ENCODE assay signal across 9 cellular contexts in the genomic region with DNA sequence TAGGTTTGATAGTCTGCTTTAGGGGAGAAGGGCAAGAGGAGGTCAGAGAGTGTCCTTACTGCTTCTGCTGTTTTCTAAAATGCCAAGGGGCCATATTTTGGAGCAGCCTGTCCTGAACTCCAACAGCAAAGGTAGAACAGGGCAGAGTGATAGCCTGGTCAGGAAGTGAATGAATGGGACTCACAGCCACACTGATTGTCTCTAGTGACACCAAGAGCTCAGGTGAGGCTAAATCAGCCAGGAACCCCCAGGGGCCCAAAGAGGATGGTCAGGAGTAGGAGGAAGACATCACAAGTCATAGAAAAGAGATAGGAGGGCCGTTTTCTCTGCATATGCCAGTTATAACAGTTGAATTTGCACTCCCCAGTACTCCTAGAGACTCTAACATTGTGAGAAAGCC.
DNase-seq lines count a peak whose midpoint lies in the region; ATAC-seq, FAIRE-seq and TF ChIP-seq lines count a peak whose summit lies in the region.
"Had no signal": no experiment of that assay in that cellular context is flagged by ENCODE, and none has a peak within 500 bp of the region (broad histone marks: within the 10 kb centered on the region; RNA-seq: fewer than 3 reads in every experiment).

No MANE protein-coding gene starts in this region.

- TF ChIP-seq POLR2A in IMR-90 (IDR thresholded peaks at IDR 0.05; ENCODE audit: low read depth, low read length) (no peak), gastroesophageal sphincter (IDR thresholded peaks at IDR 0.05) (no peak)

- peak overlapping the region; percentile 37 for H2AK5ac ChIP-seq in IMR-90 (ENCODE audit: low read depth, low read length)

- no peak overlapping the region for H2BK120ac ChIP-seq in IMR-90 (ENCODE audit: low read depth, low read length)

- H3K79me1 ChIP-seq in IMR-90 (ENCODE audit: low read depth in 1 of 2, low read length in 2 of 2) = no peaks in the 10 kb centered on the region

- H3K9me2 ChIP-seq in GM23248 (ENCODE audit: insufficient read depth) = no peaks in the 10 kb centered on the region

- H4K20me1 ChIP-seq in GM23248 (ENCODE audit: insufficient read depth) (no peaks in the 10 kb centered on the region), IMR-90 (ENCODE audit: insufficient read depth, low read length) (no peaks in the 10 kb centered on the region), keratinocyte (ENCODE audit: control insufficient read depth, extremely low read depth, insufficient read depth, low read length) (no peaks in the 10 kb centered on the region)

- H3K9me3 ChIP-seq in GM23248 (ENCODE audit: low read depth) = no peaks in the 10 kb centered on the region
- no peaks in the 10 kb centered on the region for H3K9me3 ChIP-seq in IMR-90 (ENCODE audit: control insufficient read depth, insufficient read depth, low read length)
- H3K9me3 ChIP-seq in keratinocyte (ENCODE audit: control insufficient read depth, low read depth, low read length) = no peaks in the 10 kb centered on the region
- no peaks in the 10 kb centered on the region for H3K9me3 ChIP-seq in gastroesophageal sphincter

- H3K9ac ChIP-seq in GM23248 = no peak overlapping the region; the same call in 1 of the 2 replicates
- H3K9ac ChIP-seq in IMR-90 (ENCODE audit: low read depth, low read length) = no peak overlapping the region
- H3K9ac ChIP-seq in keratinocyte (ENCODE audit: control insufficient read depth, extremely low read depth, insufficient read depth, low read length) = peak overlapping the region; percentile 50

- H4K91ac ChIP-seq in IMR-90 (ENCODE audit: insufficient read depth, low read depth, low read length) = no peak overlapping the region

- no peak overlapping the region for H2BK5ac ChIP-seq in IMR-90 (ENCODE audit: low read depth, low read length, poor library complexity, severe bottlenecking)

- no peak overlapping the region for H3K56ac ChIP-seq in IMR-90 (ENCODE audit: extremely low read depth, insufficient read depth, low read length)

- H3K9me1 ChIP-seq in IMR-90 (ENCODE audit: insufficient read depth, low read length) (peaks cover 5% of the 10 kb centered on the region; the same call in 1 of the 2 replicates), keratinocyte (ENCODE audit: control insufficient read depth, extremely low read depth, insufficient read depth, low read length) (no peaks in the 10 kb centered on the region)

- H3K36me3 ChIP-seq in GM23248 (ENCODE audit: low read depth) = no peaks in the 10 kb centered on the region
- no peaks in the 10 kb centered on the region for H3K36me3 ChIP-seq in IMR-90 (ENCODE audit: control insufficient read depth, insufficient read depth, low read length)
- no peaks in the 10 kb centered on the region for H3K36me3 ChIP-seq in keratinocyte (ENCODE audit: control insufficient read depth in 2 of 2, extremely low read depth in 1 of 2, insufficient read depth in 2 of 2, low read length in 2 of 2)
- H3K36me3 ChIP-seq in gastroesophageal sphincter = no peaks in the 10 kb centered on the region

- ATAC-seq in GM18861 (IDR thresholded peaks at IDR 0.05; ENCODE audit: unreplicated experiment) (peak; percentile 17), IMR-90 (ENCODE audit: low read depth) (no peak), gastroesophageal sphincter (no peak)

- H3K27me3 ChIP-seq in GM23248 (replicated peaks; ENCODE audit: insufficient read depth) (no peaks in the 10 kb centered on the region), IMR-90 (ENCODE audit: control insufficient read depth, insufficient read depth, low read length) (no peaks in the 10 kb centered on the region), keratinocyte (ENCODE audit: control insufficient read depth, extremely low read depth, insufficient read depth, low read length) (no peaks in the 10 kb centered on the region), gastroesophageal sphincter (no peaks in the 10 kb centered on the region)

- no peak overlapping the region for H4K5ac ChIP-seq in IMR-90 (ENCODE audit: low read depth, low read length)

- H3K4me3 ChIP-seq in GM23248 (no peak overlapping the region), IMR-90 (ENCODE audit: insufficient read depth, low read depth, low read length) (no peak overlapping the region), keratinocyte (ENCODE audit: control insufficient read depth in 2 of 3, extremely low read depth in 1 of 3, insufficient read depth in 2 of 3, low read depth in 1 of 3, low read length in 3 of 3) (no peak overlapping the region), gastroesophageal sphincter (no peak overlapping the region)

- TF ChIP-seq CTCF in IMR-90 (conservative IDR thresholded peaks at IDR 0.05; ENCODE audit: low read depth, low read length) (no peak), keratinocyte (optimal IDR thresholded peaks at IDR 0.05 in 1 of 3, IDR thresholded peaks at IDR 0.05 in 1 of 3, conservative IDR thresholded peaks at IDR 0.05 in 1 of 3; ENCODE audit: extremely low read depth in 1 of 3, insufficient read depth in 2 of 3, low read length in 3 of 3) (peak in 1 of 3 experiments; percentile 41), gastroesophageal sphincter (IDR thresholded peaks at IDR 0.05) (no peak)

- CTCF ChIA-PET in IMR-90 (lab: Yijun Ruan, JAX) = no interaction called here

- POLR2A ChIA-PET in IMR-90 (lab: Charles Lee; ENCODE audit: unreplicated experiment) = no interaction called here

- H2AK9ac ChIP-seq in IMR-90 (replicated peaks; ENCODE audit: low read depth, low read length, poor library complexity) = no peak overlapping the region

- TF ChIP-seq RAD21 in IMR-90 (IDR thresholded peaks at IDR 0.05; ENCODE audit: low read length) = no peak

- BruUV-seq in IMR-90 (replicated peaks; lab: Mats Ljungman, UMichigan) = no TSS peak

- peak overlapping the region; percentile 4; the same call in 1 of the 2 replicates for H3K18ac ChIP-seq in IMR-90 (ENCODE audit: low read depth, low read length)

- peak overlapping the region; percentile 68; the same call in 1 of the 2 replicates for H3K27ac ChIP-seq in GM23248
- H3K27ac ChIP-seq in IMR-90 (ENCODE audit: insufficient read depth, low read length) = no peak overlapping the region
- peak overlapping the region; percentile 97 for H3K27ac ChIP-seq in keratinocyte (ENCODE audit: control insufficient read depth, insufficient read depth, low read length)
- no peak overlapping the region for H3K27ac ChIP-seq in caudate nucleus (ENCODE audit: low read depth, low read length)
- H3K27ac ChIP-seq in gastroesophageal sphincter = peak overlapping the region in 1 of 4 donors; percentile 38

- 67 to 86% methylated on average over 1 of the region's 1 CpG for WGBS in GM23248 (ENCODE audit: low coverage in 1 of 2, low lambda C conversion rate in 2 of 2, missing lambda C conversion rate in 2 of 2), 2 experiments
- WGBS in IMR-90 (ENCODE audit: extremely low coverage in 2 of 2, insufficient read length in 1 of 2), 2 experiments = no CpG with 5 or more reads among the region's 1 CpG
- 100% methylated on average over 1 of the region's 1 CpG for WGBS in gastroesophageal sphincter (ENCODE audit: low coverage in 1 of 2), 2 donors

- H2AFZ ChIP-seq in GM23248 (no peak overlapping the region), IMR-90 (replicated peaks; ENCODE audit: low read length, poor library complexity) (no peak overlapping the region), keratinocyte (ENCODE audit: control insufficient read depth, low read length) (peak overlapping the region; percentile 67)

- peak overlapping the region; percentile 27; the same call in 1 of the 3 replicates for H2BK15ac ChIP-seq in IMR-90 (ENCODE audit: low read depth, low read length)

- dilution Hi-C loops in IMR-90 (cut with HindIII; ENCODE audit: low sequenced_read_pairs, unreplicated experiment) (no loop called here), keratinocyte (cut with MboI; ENCODE audit: extremely low pct_ligation_motif_present, low sequenced_read_pairs) (no loop called here)

- FAIRE-seq in keratinocyte (lab: Jason Lieb, UNC) = no peak

- peaks cover 26% of the 10 kb centered on the region for H3F3A ChIP-seq in GM23248 (ENCODE audit: insufficient read depth)

- DNase-seq in GM23248 = no peak
- no peak for DNase-seq in IMR-90
- DNase-seq in keratinocyte (ENCODE audit: low read depth, low spot score) = no peak
- DNase-seq in caudate nucleus (lab: John Stamatoyannopoulos, UW) = no peak
- DNase-seq in NCI-H2196 treated with DMSO at 0.1 percent for 48 hours (lab: John Stamatoyannopoulos, UW; ENCODE audit: unreplicated experiment) = no peak
- no peak for DNase-seq in HT-29 (ENCODE audit: low spot score)
- DNase-seq: NCI-H2081 treated with DMSO at 0.1 percent for 48 hours had no signal

- H3K79me2 ChIP-seq in GM23248 (ENCODE audit: insufficient read depth) (no peaks in the 10 kb centered on the region), keratinocyte (ENCODE audit: control insufficient read depth, insufficient read depth, low read length) (no peaks in the 10 kb centered on the region)

- peak overlapping the region; percentile 22; the same call in 1 of the 2 replicates for H3K4ac ChIP-seq in IMR-90 (ENCODE audit: low read depth, low read length)

- TF ChIP-seq EP300 in gastroesophageal sphincter (IDR thresholded peaks at IDR 0.05) = no peak

- H4K8ac ChIP-seq in IMR-90 (ENCODE audit: low read depth in 2 of 2, low read length in 2 of 2) = no peak overlapping the region

- H3K4me1 ChIP-seq in GM23248 (ENCODE audit: insufficient read depth) = peaks cover 28% of the 10 kb centered on the region
- peaks cover 10% of the 10 kb centered on the region for H3K4me1 ChIP-seq in IMR-90 (ENCODE audit: control insufficient read depth, insufficient read depth, low read length)
- H3K4me1 ChIP-seq in keratinocyte (ENCODE audit: control insufficient read depth, extremely low read depth, insufficient read depth, low read length) = peaks cover 20% of the 10 kb centered on the region
- H3K4me1 ChIP-seq in gastroesophageal sphincter = no peaks in the 10 kb centered on the region

- peak overlapping the region; percentile 41; the same call in 1 of the 2 replicates for H2BK20ac ChIP-seq in IMR-90 (ENCODE audit: low read depth, low read length)

- H3K14ac ChIP-seq in IMR-90 (replicated peaks; ENCODE audit: low read depth, low read length) = no peak overlapping the region

- H3K23ac ChIP-seq in IMR-90 (ENCODE audit: low read depth, low read length) = no peak overlapping the region

- in situ Hi-C loops in GM23248 (cut with MboI) (no loop called here), IMR-90 (cut with MboI; ENCODE audit: low sequenced_read_pairs) (no loop called here)

- intact Hi-C loops in IMR-90 (cut with micrococcal nuclease) = no loop called here

- H3K4me2 ChIP-seq in GM23248 (ENCODE audit: unreplicated experiment) (no peak overlapping the region), IMR-90 (ENCODE audit: low read depth, low read length) (no peak overlapping the region), keratinocyte (ENCODE audit: control insufficient read depth, extremely low read depth, insufficient read depth, low read depth, low read length) (peak overlapping the region; percentile 44)

TF ChIP-seq in IMR-90, 13 proteins besides CTCF, POLR2A, EP300 and RAD21 (continues in another document):
- TF ChIP-seq CHD1 (IDR thresholded peaks at IDR 0.05; ENCODE audit: low read depth, low read length) = no peak

Comparison
In these comparisons a context has a peak if more than half of its experiments do, and no peak if none do; other contexts are left out.
1. H3K27ac ChIP-seq: peak in GM23248 (single experiment) and keratinocyte (single experiment); none in IMR-90 (single experiment) and caudate nucleus (single experiment).